8 cellular contexts compared by ENCODE assay signal in genomic region chrX:16868920-16869319, GRCh38. TPM values are rescaled to one million over a fixed set of nuclear protein-coding genes. Genes with fewer than 3 reads are reported as not detected.
A peak's percentile ranks its signal among the peaks of the same experiment; 100 is the strongest.
DNase-seq lines count a peak whose midpoint lies in the region; ATAC-seq, FAIRE-seq and TF ChIP-seq lines count a peak whose summit lies in the region.

No MANE protein-coding gene starts in this region.

- no peaks in the 10 kb centered on the region; the same call in 1 of the 2 replicates for H3K27me3 ChIP-seq in H7 (ENCODE audit: control insufficient read depth, insufficient read depth, low read length)
- H3K27me3 ChIP-seq in right cardiac atrium (ENCODE audit: control insufficient read depth, insufficient read depth) = no peaks in the 10 kb centered on the region
- peaks cover 0 to 3% of the 10 kb centered on the region in 2 donors for H3K27me3 ChIP-seq in small intestine (ENCODE audit: control insufficient read depth in 2 of 2, insufficient read depth in 2 of 2, low read length in 2 of 2)

- H3K9me3 ChIP-seq in right cardiac atrium (ENCODE audit: control insufficient read depth, low read length) (no peaks in the 10 kb centered on the region), small intestine (ENCODE audit: control insufficient read depth, low read depth) (no peaks in the 10 kb centered on the region)

- no peak for FAIRE-seq in small intestine (lab: Jason Lieb, UNC)

- DNase-seq in H7 (no peak), right cardiac atrium (no peak), small intestine (no peak), NCI-H226 (no peak), NCI-H82 treated with DMSO at 0.1 percent for 48 hours (lab: John Stamatoyannopoulos, UW; ENCODE audit: unreplicated experiment) (no peak)
- no peak for DNase-seq in NK-92 treated with Interleukin-12 subunit alpha and Interleukin-12 subunit beta, amount 100 ng/mL, for 24 hours (lab: John Stamatoyannopoulos, UW)

- H3K4me3 ChIP-seq in H7 (ENCODE audit: insufficient read depth, low read depth, low read length) (peak overlapping the region; percentile 95), right cardiac atrium (ENCODE audit: low read length) (peak overlapping the region; percentile 95), small intestine (ENCODE audit: low read depth in 1 of 2, low read length in 2 of 2) (peak overlapping the region; percentile 53 to 91)

- ATAC-seq in right cardiac atrium (no peak), HG02885 (IDR thresholded peaks at IDR 0.05; ENCODE audit: poor library complexity, unreplicated experiment) (no peak)

- H3K4me1 ChIP-seq in right cardiac atrium (ENCODE audit: control insufficient read depth, insufficient read depth, low read length) (no peaks in the 10 kb centered on the region), small intestine (ENCODE audit: control insufficient read depth in 2 of 2, insufficient read depth in 1 of 2, low read depth in 1 of 2, low read length in 1 of 2) (no peaks in the 10 kb centered on the region)

- WGBS in right cardiac atrium = 6% methylated on average over 7 of the region's 7 CpGs
- WGBS in small intestine, 3 donors = 4 to 24% (median 6%) methylated on average over 7 of the region's 7 CpGs

- peak overlapping the region; percentile 87 for H3K27ac ChIP-seq in VCaP
- H3K27ac ChIP-seq in right cardiac atrium (ENCODE audit: low read length) = no peak overlapping the region
- peak overlapping the region in 1 of 2 donors; percentile 90 for H3K27ac ChIP-seq in small intestine (ENCODE audit: low read depth in 1 of 2, low read length in 1 of 2)

- H3K36me3 ChIP-seq in H7 (replicated peaks; ENCODE audit: control insufficient read depth, insufficient read depth, low read length) (peaks cover 10% of the 10 kb centered on the region), small intestine (ENCODE audit: control insufficient read depth in 2 of 2, insufficient read depth in 2 of 2, low read length in 2 of 2) (no peaks in the 10 kb centered on the region)

- intact Hi-C loops in right cardiac atrium (cut with DNase I) = no loop called here

- TF ChIP-seq CTCF in VCaP (conservative IDR thresholded peaks at IDR 0.05) = no peak

RNA-seq across cellular contexts. Expression of gene RBBP7, which starts 1.2 kb away (rescaled TPM):
- 158 and 198 TPM in 2 replicates for total RNA-seq in H7 (2014; rRNA removed; shearing (Covaris generic))
- 10 to 100 TPM; 86.9 to 99.3 (median 92.3) TPM for total RNA-seq in right cardiac atrium
- polyA plus RNA-seq in right cardiac atrium (118 TPM), small intestine (100 to 1,000 TPM in 1 of 3 donors, 10 to 100 TPM in 2; 50.5 to 113 (median 65.7) TPM)
